9 cellular contexts compared by ENCODE assay signal in genomic region chr1:223707270-223708000, GRCh38. TPM values are rescaled to one million over a fixed set of nuclear protein-coding genes. Genes with fewer than 3 reads are reported as not detected.
A peak's percentile ranks its signal among the peaks of the same experiment; 100 is the strongest.
DNase-seq lines count a peak whose midpoint lies in the region; ATAC-seq, FAIRE-seq and TF ChIP-seq lines count a peak whose summit lies in the region.
"Had no signal": no experiment of that assay in that cellular context is flagged by ENCODE, and none has a peak within 500 bp of the region (broad histone marks: within the 10 kb centered on the region; RNA-seq: fewer than 3 reads in every experiment).

No MANE protein-coding gene starts in this region.

- H3K27me3 Mint-ChIP-seq in activated T-helper 17 cell treated with anti-CD3 and anti-CD28 coated beads, Interleukin-2, amount 50 U/mL, for 72 hours: no peaks in the 10 kb centered on the region

- H3K36me3 ChIP-seq in Karpas-422 (ENCODE audit: insufficient read depth, low read length): no peaks in the 10 kb centered on the region
- no peaks in the 10 kb centered on the region for H3K36me3 ChIP-seq in kidney (ENCODE audit: control insufficient read depth in 1 of 2, insufficient read depth in 2 of 2, low read length in 2 of 2)
- no peaks in the 10 kb centered on the region for H3K36me3 ChIP-seq in thoracic aorta

- no peak overlapping the region for H3K4me2 ChIP-seq in Karpas-422 (ENCODE audit: low read depth, low read length, poor library complexity, severe bottlenecking)

- no peaks in the 10 kb centered on the region for H3K79me2 ChIP-seq in Karpas-422 (ENCODE audit: low read length)

- H2AFZ ChIP-seq in Karpas-422 (ENCODE audit: low read length): no peak overlapping the region

- no peak overlapping the region for H3K4me3 Mint-ChIP-seq in activated T-helper 17 cell treated with anti-CD3 and anti-CD28 coated beads, Interleukin-2, amount 50 U/mL, for 72 hours

- H3K9me2 ChIP-seq in Karpas-422 (replicated peaks; ENCODE audit: insufficient read depth, low read length): no peaks in the 10 kb centered on the region

- H3K9me3 Mint-ChIP-seq in activated T-helper 17 cell treated with anti-CD3 and anti-CD28 coated beads, Interleukin-2, amount 50 U/mL, for 72 hours: no peaks in the 10 kb centered on the region

- H3K9me3 ChIP-seq in Karpas-422 (ENCODE audit: low read length) (no peaks in the 10 kb centered on the region), kidney (ENCODE audit: control insufficient read depth in 1 of 2, low read length in 2 of 2) (no peaks in the 10 kb centered on the region), thoracic aorta (no peaks in the 10 kb centered on the region)

- H3K4me1 ChIP-seq in Karpas-422 (ENCODE audit: low read length): no peaks in the 10 kb centered on the region
- H3K4me1 ChIP-seq in kidney (ENCODE audit: control insufficient read depth in 1 of 2, insufficient read depth in 1 of 2, low read depth in 1 of 2, low read length in 2 of 2): peaks cover 3 to 14% of the 10 kb centered on the region in 2 donors
- H3K4me1 ChIP-seq in thoracic aorta (ENCODE audit: control insufficient read depth in 1 of 2, low read depth in 2 of 2): peaks cover 27 to 74% of the 10 kb centered on the region in 2 donors

- H3K27me3 ChIP-seq in Karpas-422 (ENCODE audit: low read length): no peaks in the 10 kb centered on the region
- no peaks in the 10 kb centered on the region for H3K27me3 ChIP-seq in thoracic aorta (replicated peaks; ENCODE audit: insufficient read depth)

- peak; percentile 97 for DNase-seq in AG10803 (ENCODE audit: low read depth)
- DNase-seq in Karpas-422: peak; percentile 51
- DNase-seq in kidney: peak; percentile 84
- DNase-seq in thoracic aorta (ENCODE audit: low spot score): no peak
- DNase-seq in mesenteric fat pad (ENCODE audit: low spot score): no peak
- no peak for DNase-seq in NCI-H1930 (lab: John Stamatoyannopoulos, UW)
- DNase-seq in KG1 (lab: John Stamatoyannopoulos, UW): no peak

- H3K27ac Mint-ChIP-seq in activated T-helper 17 cell treated with anti-CD3 and anti-CD28 coated beads, Interleukin-2, amount 50 U/mL, for 72 hours: peak overlapping the region; percentile 44

- H4K20me1 ChIP-seq in Karpas-422 (ENCODE audit: insufficient read depth, low read depth, low read length): no peaks in the 10 kb centered on the region

- TF ChIP-seq CTCF in AG10803 (conservative IDR thresholded peaks at IDR 0.05; ENCODE audit: low read length) (no peak), kidney (IDR thresholded peaks at IDR 0.05; ENCODE audit: borderline replicate concordance, extremely low read depth, insufficient read depth) (no peak), thoracic aorta (IDR thresholded peaks at IDR 0.05) (no peak)

- H3K4me3 ChIP-seq in AG10803 (ENCODE audit: low read length) (peak overlapping the region; percentile 21), Karpas-422 (ENCODE audit: low read length) (no peak overlapping the region), kidney (ENCODE audit: low read length in 2 of 2) (no peak overlapping the region), thoracic aorta (no peak overlapping the region)

- no peak overlapping the region for H3K27ac ChIP-seq in Karpas-422 (ENCODE audit: low read length)
- peak overlapping the region; percentile 61 to 68 for H3K27ac ChIP-seq in kidney (ENCODE audit: low read depth in 2 of 2, low read length in 2 of 2)
- H3K27ac ChIP-seq in thoracic aorta: peak overlapping the region; percentile 71 to 84

- FAIRE-seq in kidney (lab: Jason Lieb, UNC): no peak

- H3K4me1 Mint-ChIP-seq in activated T-helper 17 cell treated with anti-CD3 and anti-CD28 coated beads, Interleukin-2, amount 50 U/mL, for 72 hours: peaks cover 17% of the 10 kb centered on the region

- H3K36me3 Mint-ChIP-seq in activated T-helper 17 cell treated with anti-CD3 and anti-CD28 coated beads, Interleukin-2, amount 50 U/mL, for 72 hours (ENCODE audit: low read depth): no peaks in the 10 kb centered on the region

- ATAC-seq in activated T-helper 17 cell treated with anti-CD3 and anti-CD28 coated beads, Interleukin-2, amount 50 U/mL, for 72 hours (replicated peaks): peak; percentile 27
- peak; percentile 88 for ATAC-seq in thoracic aorta (ENCODE audit: insufficient number of reproducible peaks, low FRiP score, low read depth)

- intact Hi-C loops in kidney (cut with DNase I): no loop called here

- H3K9ac ChIP-seq in Karpas-422 (ENCODE audit: low read length): no peak overlapping the region
- H3K9ac ChIP-seq in kidney (ENCODE audit: low read length in 2 of 2): peak overlapping the region in 1 of 2 donors; percentile 5

RNA-seq across cellular contexts. Expression of gene CAPN2, which starts 4.9 kb away (rescaled TPM):
- not detected in 2 replicates for total RNA-seq in Karpas-422 (2014; rRNA removed; shearing (Covaris generic); ENCODE audit: low replicate concordance)
- 10 to 100 TPM; 42.8 to 73.0 TPM for total RNA-seq in activated T-helper 17 cell treated with anti-CD3 and anti-CD28 coated beads, Interleukin-2, amount 50 U/mL, for 72 hours
- total RNA-seq in kidney (276 TPM), thoracic aorta (100 to 1,000 TPM; 235 to 258 TPM), mesenteric fat pad (190 TPM)
- 175 TPM for polyA plus RNA-seq in kidney (ENCODE audit: insufficient read depth, low read depth, low replicate concordance)

RNA-seq across cellular contexts. Expression of gene CAPN8, which starts 41.9 kb away (rescaled TPM):
- not detected in 2 replicates for total RNA-seq in Karpas-422 (2014; rRNA removed; shearing (Covaris generic); ENCODE audit: low replicate concordance)
- total RNA-seq in activated T-helper 17 cell treated with anti-CD3 and anti-CD28 coated beads, Interleukin-2, amount 50 U/mL, for 72 hours: not detected
- total RNA-seq in kidney: 56.1 TPM
- 0.84 TPM for polyA plus RNA-seq in kidney (ENCODE audit: insufficient read depth, low read depth, low replicate concordance)
- 10 to 100 TPM in 1 of 2 donors, not detected in 1; 17.5 TPM for total RNA-seq in thoracic aorta
- not detected for total RNA-seq in mesenteric fat pad
- total RNA-seq: dermis microvascular lymphatic vessel endothelial cell had no signal

Comparison
In these comparisons a context has a peak if more than half of its experiments do, and no peak if none do; other contexts are left out.
1. DNase-seq: peak in AG10803 (single experiment), Karpas-422 (single experiment) and kidney (single experiment); none in thoracic aorta (single experiment), mesenteric fat pad (single experiment), NCI-H1930 (0 of 2) and KG1 (single experiment).
2. RNA of gene CAPN2, which starts 4.9 kb away (total RNA-seq): 276 TPM in kidney (single experiment), 235 to 258 TPM in thoracic aorta, 190 TPM in mesenteric fat pad (single experiment) and 42.8 to 73.0 TPM in activated T-helper 17 cell treated with anti-CD3 and anti-CD28 coated beads, Interleukin-2, amount 50 U/mL, for 72 hours; not detected in Karpas-422; every median in the first group is over 10 times any median in the second.